In the genomic region with DNA sequence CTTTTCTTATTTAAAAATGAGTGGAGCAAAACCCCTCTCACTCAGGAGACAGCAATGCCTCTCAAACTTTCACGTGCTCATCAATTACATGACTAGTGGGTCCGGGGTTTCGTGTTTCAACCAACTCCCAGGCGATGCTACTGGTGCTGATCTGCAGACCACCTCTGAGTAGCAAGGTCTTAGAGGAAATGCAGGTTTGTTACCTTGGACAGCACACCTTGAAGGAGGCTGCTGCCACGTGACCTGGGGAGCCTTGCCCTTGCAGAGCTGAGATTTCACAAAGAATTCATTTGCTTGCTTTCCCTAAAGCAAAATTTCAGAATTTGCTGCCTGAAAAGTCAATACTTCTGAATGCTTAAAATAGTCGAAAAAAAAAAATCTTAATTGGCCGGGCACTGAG, we compare ENCODE assay signal across 2 cellular contexts.
TF ChIP-seq lines count a peak whose summit lies in the region.

No MANE protein-coding gene starts in this region.

TF ChIP-seq in GM23338, 12 proteins besides CTCF, POLR2A, EP300 and RAD21 (continued from another document):
- TF ChIP-seq REST (IDR thresholded peaks at IDR 0.05; ENCODE audit: unreplicated experiment), result peak; percentile 63

TF ChIP-seq in Ishikawa, 13 proteins besides CTCF, POLR2A, EP300 and RAD21 (continued from another document):
- TF ChIP-seq, protein P1, sequence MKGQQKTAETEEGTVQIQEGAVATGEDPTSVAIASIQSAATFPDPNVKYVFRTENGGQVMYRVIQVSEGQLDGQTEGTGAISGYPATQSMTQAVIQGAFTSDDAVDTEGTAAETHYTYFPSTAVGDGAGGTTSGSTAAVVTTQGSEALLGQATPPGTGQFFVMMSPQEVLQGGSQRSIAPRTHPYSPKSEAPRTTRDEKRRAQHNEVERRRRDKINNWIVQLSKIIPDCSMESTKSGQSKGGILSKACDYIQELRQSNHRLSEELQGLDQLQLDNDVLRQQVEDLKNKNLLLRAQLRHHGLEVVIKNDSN (IDR thresholded peaks at IDR 0.05), result peak; percentile 77
